In genomic region chr14:76928301-76928700, GRCh38 we compare ENCODE assay signal across 17 cellular contexts.
A peak's percentile ranks its signal among the peaks of the same experiment; 100 is the strongest.
DNase-seq lines count a peak whose midpoint lies in the region; ATAC-seq, FAIRE-seq and TF ChIP-seq lines count a peak whose summit lies in the region.
"Had no signal": no experiment of that assay in that cellular context is flagged by ENCODE, and none has a peak within 500 bp of the region (broad histone marks: within the 10 kb centered on the region; RNA-seq: fewer than 3 reads in every experiment).

No MANE protein-coding gene starts in this region.

- H3K4me3 ChIP-seq in SK-N-SH (ENCODE audit: low read depth in 2 of 2, low read length in 1 of 2) (no peak overlapping the region), keratinocyte (ENCODE audit: control insufficient read depth in 2 of 3, extremely low read depth in 1 of 3, insufficient read depth in 2 of 3, low read depth in 1 of 3, low read length in 3 of 3) (no peak overlapping the region), thyroid gland (replicated peaks in 1 of 3) (no peak overlapping the region), HepG2 (replicated peaks in 1 of 3; ENCODE audit: insufficient read depth in 1 of 3, low read depth in 2 of 3, low read length in 3 of 3) (no peak overlapping the region)
- H3K4me3 ChIP-seq: lung had no signal

- H3K36me3 ChIP-seq in SK-N-SH (replicated peaks in 1 of 2; ENCODE audit: control insufficient read depth in 1 of 2, insufficient read depth in 2 of 2, low read length in 1 of 2): no peaks in the 10 kb centered on the region
- no peaks in the 10 kb centered on the region for H3K36me3 ChIP-seq in keratinocyte (ENCODE audit: control insufficient read depth in 2 of 2, extremely low read depth in 1 of 2, insufficient read depth in 2 of 2, low read length in 2 of 2)
- H3K36me3 ChIP-seq in thyroid gland: no peaks in the 10 kb centered on the region
- no peaks in the 10 kb centered on the region for H3K36me3 ChIP-seq in HepG2 (replicated peaks in 1 of 2; ENCODE audit: control insufficient read depth in 1 of 2, insufficient read depth in 2 of 2, low read length in 2 of 2)

- dilution Hi-C loops in keratinocyte (cut with MboI; ENCODE audit: extremely low pct_ligation_motif_present, low sequenced_read_pairs): no loop called here

- peak overlapping the region; percentile 44 for H3K27ac Mint-ChIP-seq in activated naive CD4-positive, alpha-beta T cell treated with anti-CD3 and anti-CD28 coated beads, Interleukin-2, amount 50 U/mL, for 24 hours

- H3F3A ChIP-seq in SK-N-SH (replicated peaks; ENCODE audit: insufficient read depth): peaks cover 11% of the 10 kb centered on the region

- peaks cover 3% of the 10 kb centered on the region for H3K9me1 ChIP-seq in keratinocyte (ENCODE audit: control insufficient read depth, extremely low read depth, insufficient read depth, low read length)

- H3K9me3 ChIP-seq in SK-N-SH (no peaks in the 10 kb centered on the region), keratinocyte (ENCODE audit: control insufficient read depth, low read depth, low read length) (no peaks in the 10 kb centered on the region), thyroid gland (no peaks in the 10 kb centered on the region), HepG2 (ENCODE audit: low read length) (no peaks in the 10 kb centered on the region)

- POLR2A ChIA-PET in SK-N-SH (lab: Yijun Ruan, JAX): no interaction called here
- POLR2A ChIA-PET in HepG2 (lab: Yijun Ruan, JAX): no interaction called here

- H3K4me3 Mint-ChIP-seq in activated naive CD4-positive, alpha-beta T cell treated with anti-CD3 and anti-CD28 coated beads, Interleukin-2, amount 50 U/mL, for 24 hours: no peak overlapping the region
- H3K4me3 Mint-ChIP-seq: stimulated activated effector memory CD8-positive, alpha-beta T cell treated with anti-CD3 and anti-CD28 coated beads, Interleukin-12 subunit alpha, Interleukin-12 subunit beta, amount 100 ng/mL, for 72 hours had no signal

- ATAC-seq in HepG2 (no peak), HG02763 (IDR thresholded peaks at IDR 0.05; ENCODE audit: unreplicated experiment) (no peak), HG02623 (IDR thresholded peaks at IDR 0.05; ENCODE audit: unreplicated experiment) (no peak)
- ATAC-seq: stimulated activated effector memory CD8-positive, alpha-beta T cell treated with anti-CD3 and anti-CD28 coated beads, Interleukin-12 subunit alpha, Interleukin-12 subunit beta, amount 100 ng/mL, for 72 hours had no signal

- H4K20me1 ChIP-seq in SK-N-SH (ENCODE audit: insufficient read depth) (no peaks in the 10 kb centered on the region), keratinocyte (ENCODE audit: control insufficient read depth, extremely low read depth, insufficient read depth, low read length) (no peaks in the 10 kb centered on the region), HepG2 (ENCODE audit: insufficient read depth, low read length) (no peaks in the 10 kb centered on the region)

- CTCF ChIA-PET in SK-N-SH (lab: Yijun Ruan, JAX): interaction anchor here (2.1 to 2.5 kb wide), 2 partner anchors 11 to 15 kb away, joined by 8 to 11 read pairs; no protein-coding TSS in a partner anchor
- CTCF ChIA-PET in HepG2 (lab: Yijun Ruan, JAX; ENCODE audit: low intra/inter-chr PET ratio, low total read pairs): no interaction called here

- WGBS in SK-N-SH (ENCODE audit: low lambda C conversion rate): 38% methylated on average over 2 of the region's 2 CpGs
- WGBS in thyroid gland, 2 donors: 19 to 25% methylated on average over 2 of the region's 2 CpGs
- 0% methylated on average over 1 of the region's 2 CpGs for whole genome bisulfite sequencing in HepG2 (ENCODE audit: low lambda C conversion rate)

- H2AFZ ChIP-seq in SK-N-SH (ENCODE audit: low read depth) (no peak overlapping the region), keratinocyte (ENCODE audit: control insufficient read depth, low read length) (no peak overlapping the region), HepG2 (ENCODE audit: low read length) (no peak overlapping the region)

- intact Hi-C loops in thyroid gland (cut with DNase I): no loop called here
- intact Hi-C loops in HepG2 (cut with micrococcal nuclease; ENCODE audit: unreplicated experiment): no loop called here

- H3K9me2 ChIP-seq in SK-N-SH: no peaks in the 10 kb centered on the region

- TF ChIP-seq POLR2A in thyroid gland (IDR thresholded peaks at IDR 0.05) (peak in 1 of 2 donors; percentile 49), HepG2 (IDR thresholded peaks at IDR 0.05; ENCODE audit: insufficient read depth in 1 of 2, low read depth in 2 of 2, low read length in 2 of 2) (no peak)

- no peak for TF ChIP-seq CTCF in SK-N-SH (IDR thresholded peaks at IDR 0.05)
- no peak for TF ChIP-seq CTCF in keratinocyte (optimal IDR thresholded peaks at IDR 0.05 in 1 of 3, IDR thresholded peaks at IDR 0.05 in 1 of 3, conservative IDR thresholded peaks at IDR 0.05 in 1 of 3; ENCODE audit: extremely low read depth in 1 of 3, insufficient read depth in 2 of 3, low read length in 3 of 3)
- no peak for TF ChIP-seq CTCF in thyroid gland (IDR thresholded peaks at IDR 0.05)
- TF ChIP-seq CTCF in HepG2 (CRISPR knock-in tag; IDR thresholded peaks at IDR 0.05): no peak

- no TSS peak for BruUV-seq in HepG2 (replicated peaks; lab: Mats Ljungman, UMichigan)

- H3K79me2 ChIP-seq in SK-N-SH (ENCODE audit: insufficient read depth): no peaks in the 10 kb centered on the region
- H3K79me2 ChIP-seq in keratinocyte (ENCODE audit: control insufficient read depth, insufficient read depth, low read length): no peaks in the 10 kb centered on the region
- H3K79me2 ChIP-seq in HepG2 (ENCODE audit: insufficient read depth, low read length): no peaks in the 10 kb centered on the region

- in situ Hi-C loops in HepG2 (cut with HindIII; ENCODE audit: extremely low pct_ligation_motif_present, low pct_unique_long_range_greater_than_20kb): no loop called here

- TF ChIP-seq RAD21 in SK-N-SH (IDR thresholded peaks at IDR 0.05; ENCODE audit: low read length): no peak
- TF ChIP-seq RAD21 in HepG2 (CRISPR knock-in tag; IDR thresholded peaks at IDR 0.05): no peak

- H3K27ac ChIP-seq in SK-N-SH (ENCODE audit: low read depth in 2 of 2, low read length in 1 of 2) (peak overlapping the region; percentile 8 to 77; a peak in 2 of 4 replicates), keratinocyte (ENCODE audit: control insufficient read depth, insufficient read depth, low read length) (peak overlapping the region; percentile 22), thyroid gland (peak overlapping the region; percentile 86 to 93 (median 89)), HepG2 (ENCODE audit: extremely low read length, insufficient read depth, low read length) (no peak overlapping the region)

- no peak for FAIRE-seq in keratinocyte (lab: Jason Lieb, UNC)
- no peak for FAIRE-seq in HepG2 (lab: Jason Lieb, UNC)

- H3K4me1 ChIP-seq in SK-N-SH (ENCODE audit: control insufficient read depth in 1 of 2, insufficient read depth in 2 of 2, low read depth in 1 of 2, low read length in 1 of 2) (peaks cover 32 to 59% of the 10 kb centered on the region in 2 experiments), keratinocyte (ENCODE audit: control insufficient read depth, extremely low read depth, insufficient read depth, low read length) (peaks cover 39% of the 10 kb centered on the region), thyroid gland (peaks cover 43 to 60% of the 10 kb centered on the region in 2 donors), HepG2 (ENCODE audit: insufficient read depth, low read length) (peaks cover 20% of the 10 kb centered on the region)

- no peaks in the 10 kb centered on the region for H3K27me3 Mint-ChIP-seq in activated naive CD4-positive, alpha-beta T cell treated with anti-CD3 and anti-CD28 coated beads, Interleukin-2, amount 50 U/mL, for 24 hours

- no peaks in the 10 kb centered on the region for H3K9me3 Mint-ChIP-seq in activated naive CD4-positive, alpha-beta T cell treated with anti-CD3 and anti-CD28 coated beads, Interleukin-2, amount 50 U/mL, for 24 hours
- H3K9me3 Mint-ChIP-seq: stimulated activated effector memory CD8-positive, alpha-beta T cell treated with anti-CD3 and anti-CD28 coated beads, Interleukin-12 subunit alpha, Interleukin-12 subunit beta, amount 100 ng/mL, for 72 hours had no signal

- no peak overlapping the region for H3K9ac ChIP-seq in SK-N-SH
- no peak overlapping the region for H3K9ac ChIP-seq in keratinocyte (ENCODE audit: control insufficient read depth, extremely low read depth, insufficient read depth, low read length)
- H3K9ac ChIP-seq in HepG2 (ENCODE audit: insufficient read depth, low read depth, low read length): no peak overlapping the region

- H3K4me2 ChIP-seq in SK-N-SH (0 out of 2 replicates have a peak overlapping the region, but pooled peaks have one; percentile 19), keratinocyte (ENCODE audit: control insufficient read depth, extremely low read depth, insufficient read depth, low read depth, low read length) (peak overlapping the region; percentile 44), HepG2 (ENCODE audit: low read depth, low read length) (no peak overlapping the region)

- peaks cover 88% of the 10 kb centered on the region for H3K4me1 Mint-ChIP-seq in activated naive CD4-positive, alpha-beta T cell treated with anti-CD3 and anti-CD28 coated beads, Interleukin-2, amount 50 U/mL, for 24 hours

- H3K36me3 Mint-ChIP-seq in activated naive CD4-positive, alpha-beta T cell treated with anti-CD3 and anti-CD28 coated beads, Interleukin-2, amount 50 U/mL, for 24 hours: no peaks in the 10 kb centered on the region

- no peak for DNase-seq in activated naive CD4-positive, alpha-beta T cell treated with anti-CD3 and anti-CD28 coated beads, Interleukin-2, amount 50 U/mL, for 16 hours
- DNase-seq in SK-N-SH (no peak), keratinocyte (ENCODE audit: low read depth, low spot score) (no peak), thyroid gland (peak; percentile 86 to 87), HepG2 (ENCODE audit: low spot score) (no peak)
- DNase-seq: activated CD4-positive, alpha-beta T cell treated with anti-CD3 and anti-CD28 coated beads for 48 hours; foreskin fibroblast; NK-92 treated with Interleukin-12 subunit alpha and Interleukin-12 subunit beta, amount 100 ng/mL, for 24 hours; nucleus accumbens; SHP77; T1000; trophoblast cell had no signal

- H3K27me3 ChIP-seq in SK-N-SH (ENCODE audit: insufficient read depth): no peaks in the 10 kb centered on the region
- no peaks in the 10 kb centered on the region for H3K27me3 ChIP-seq in keratinocyte (ENCODE audit: control insufficient read depth, extremely low read depth, insufficient read depth, low read length)
- no peaks in the 10 kb centered on the region for H3K27me3 ChIP-seq in thyroid gland
- H3K27me3 ChIP-seq in HepG2 (ENCODE audit: control insufficient read depth in 1 of 2, insufficient read depth in 2 of 2, low read length in 2 of 2): peaks cover 6 to 43% of the 10 kb centered on the region in 2 experiments; a peak in 3 of 5 replicates

- TF ChIP-seq EP300 in SK-N-SH (IDR thresholded peaks at IDR 0.05; ENCODE audit: borderline replicate concordance in 1 of 2, low read depth in 1 of 2, low read length in 1 of 2) (no peak), HepG2 (IDR thresholded peaks at IDR 0.05; ENCODE audit: low read depth in 2 of 2, low read length in 2 of 2) (no peak), HepG2 (CRISPR knock-in tag; IDR thresholded peaks at IDR 0.05; ENCODE audit: borderline replicate concordance) (no peak)

TF ChIP-seq in SK-N-SH, 30 proteins besides CTCF, POLR2A, EP300 and RAD21 (continues in another document):
- TF ChIP-seq NRF1 (IDR thresholded peaks at IDR 0.05; ENCODE audit: low read depth, low read length): no peak

Comparison
In these comparisons a context has a peak if more than half of its experiments do, and no peak if none do; other contexts are left out.
1. DNase-seq: peak in thyroid gland (2 of 2); none in activated naive CD4-positive, alpha-beta T cell treated with anti-CD3 and anti-CD28 coated beads, Interleukin-2, amount 50 U/mL, for 16 hours (single experiment), SK-N-SH (single experiment), keratinocyte (single experiment) and HepG2 (single experiment).